In the genomic region with DNA sequence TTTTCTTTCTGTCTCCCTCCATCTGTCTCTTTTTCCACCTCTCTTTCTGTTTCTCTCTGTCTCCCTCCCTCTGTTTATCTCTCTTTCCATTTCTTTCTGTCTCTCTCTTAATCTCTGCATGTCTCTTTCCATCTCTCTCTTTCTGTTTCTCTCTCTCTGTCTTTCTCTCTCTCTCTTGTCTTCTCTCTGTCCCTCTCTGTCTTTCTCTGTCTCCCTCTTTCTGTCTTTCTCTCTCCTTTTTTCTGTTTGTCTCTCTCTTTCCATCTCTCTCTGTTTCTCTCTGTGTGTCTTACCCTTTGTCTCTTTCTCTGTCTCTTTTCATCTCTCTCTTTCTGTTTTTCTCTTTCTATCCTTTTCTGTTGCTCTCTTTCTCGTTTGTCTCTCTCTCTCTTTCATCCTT, we compare ENCODE assay signal across 2 cellular contexts.
TF ChIP-seq lines count a peak whose summit lies in the region.

No MANE protein-coding gene starts in this region.

TF ChIP-seq in HEK293, 187 proteins besides CTCF, POLR2A, EP300 and RAD21:
- TF ChIP-seq ZNF202 (tag by site-specific recombination; IDR thresholded peaks at IDR 0.05; ENCODE audit: borderline replicate concordance) (no peak), ZNF596 (tag by site-specific recombination; IDR thresholded peaks at IDR 0.05) (peak; percentile 82; the same call in 1 of the 2 replicates)

TF ChIP-seq in H1, 55 proteins besides CTCF, POLR2A, EP300 and RAD21:
- TF ChIP-seq TBP (IDR thresholded peaks at IDR 0.05; ENCODE audit: low read depth, low read length) (no peak), NANOG (IDR thresholded peaks at IDR 0.05; ENCODE audit: insufficient read depth, low read depth, low read length, poor library complexity, severe bottlenecking) (no peak), SIX5 (IDR thresholded peaks at IDR 0.05; ENCODE audit: low read depth, low read length) (no peak), CHD7 (IDR thresholded peaks at IDR 0.05; ENCODE audit: insufficient replicate concordance, low read length) (no peak), SIN3A (conservative IDR thresholded peaks at IDR 0.05 in 1 of 2, IDR thresholded peaks at IDR 0.05 in 1 of 2; ENCODE audit: low read depth in 1 of 2, low read length in 2 of 2) (no peak), YY1 (IDR thresholded peaks at IDR 0.05; ENCODE audit: low read depth, low read length) (no peak), ATF3 (IDR thresholded peaks at IDR 0.05; ENCODE audit: insufficient read depth, low read depth, low read length) (no peak), ASH2L (IDR thresholded peaks at IDR 0.05; ENCODE audit: low read length) (no peak), SUZ12 (IDR thresholded peaks at IDR 0.05; ENCODE audit: low read length) (no peak)
